8 cellular contexts compared by ENCODE assay signal in the genomic region with DNA sequence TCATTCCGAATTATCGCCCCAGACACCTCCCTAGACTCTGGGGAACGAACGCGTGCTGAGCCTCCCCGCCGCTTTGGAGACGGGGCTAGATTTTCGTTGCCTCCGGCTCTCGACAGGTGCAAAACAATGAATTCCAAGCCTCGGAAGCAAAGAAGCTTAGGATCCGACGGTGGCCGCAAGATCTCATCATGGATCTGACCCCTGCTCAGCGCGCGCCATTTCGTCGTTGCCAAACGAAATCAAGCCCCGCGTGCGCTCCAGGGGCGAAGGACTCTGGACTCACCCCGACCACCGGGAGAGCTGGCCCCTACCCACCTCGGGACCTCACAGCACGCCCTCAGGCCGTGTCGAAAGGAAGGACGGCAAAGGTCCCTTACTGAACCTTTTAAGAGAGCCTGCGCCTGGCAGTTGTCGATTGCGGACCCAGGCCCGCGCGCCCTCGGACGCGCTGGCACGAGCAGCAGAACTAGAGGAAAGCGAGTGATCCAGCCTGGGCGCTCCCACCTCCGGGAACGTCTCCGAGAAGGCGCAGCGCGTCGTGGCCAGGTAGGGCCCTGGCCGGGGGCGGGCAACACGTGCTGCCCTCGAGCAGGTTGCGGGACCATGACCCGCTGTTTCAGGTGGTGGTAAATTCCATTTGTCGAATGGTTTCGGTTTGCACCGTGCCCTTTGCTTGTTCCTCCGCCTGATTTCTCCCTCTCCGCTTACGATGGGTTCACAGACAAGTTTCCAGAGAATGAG. TPM values are rescaled to one million over a fixed set of nuclear protein-coding genes. Genes with fewer than 3 reads are reported as not detected.
DNase-seq lines count a peak whose midpoint lies in the region; ATAC-seq lines count a peak whose summit lies in the region.

No MANE protein-coding gene starts in this region.

- H3K9me3 Mint-ChIP-seq in activated CD4-positive, alpha-beta T cell treated with anti-CD3 and anti-CD28 coated beads, Interleukin-2, amount 10 ng/mL, durations not matched to agents 24 days and 14 days, result no peaks in the 10 kb centered on the region

- ATAC-seq in T-helper 17 cell (no peak), GM18873 (IDR thresholded peaks at IDR 0.05; ENCODE audit: low FRiP score, unreplicated experiment) (no peak)

- no peaks in the 10 kb centered on the region for H3K27me3 Mint-ChIP-seq in activated CD4-positive, alpha-beta T cell treated with anti-CD3 and anti-CD28 coated beads, Interleukin-2, amount 10 ng/mL, durations not matched to agents 24 days and 14 days
- no peaks in the 10 kb centered on the region for H3K27me3 Mint-ChIP-seq in T-helper 17 cell

- H3K27me3 ChIP-seq in iPS-15b (ENCODE audit: control insufficient read depth, insufficient read depth, low read length) (peaks cover 80% of the 10 kb centered on the region), skeletal muscle tissue (ENCODE audit: control insufficient read depth in 3 of 3, insufficient read depth in 3 of 3, low read length in 3 of 3) (peaks cover 73 to 89% (median 81%) of the 10 kb centered on the region in 3 donors)

- H3K4me3 ChIP-seq in iPS-15b (ENCODE audit: low read depth, low read length) (peak overlapping the region; percentile 59), skeletal muscle tissue (ENCODE audit: low read length in 3 of 3) (peak overlapping the region in 2 of 3 donors; percentile 12 to 49)

- no peak for DNase-seq in activated CD4-positive, alpha-beta T cell treated with anti-CD3 and anti-CD28 coated beads, Interleukin-2, amount 10 ng/mL, durations not matched to agents 24 days and 14 days
- no peak for DNase-seq in activated CD4-positive, alpha-beta T cell treated with anti-CD3 and anti-CD28 coated beads, Interleukin-2, amount 50 U/mL, for 48 hours
- DNase-seq in T-helper 17 cell, result no peak
- no peak for DNase-seq in AML-193 (lab: John Stamatoyannopoulos, UW)
- no peak for DNase-seq in HK-2 (ENCODE audit: unreplicated experiment)

- intact Hi-C loops in activated CD4-positive, alpha-beta T cell treated with anti-CD3 and anti-CD28 coated beads, Interleukin-2, amount 10 ng/mL, durations not matched to agents 24 days and 14 days (cut with micrococcal nuclease), result loop anchor here (2.0 kb wide), 1 partner anchor 169 kb away; no protein-coding TSS in a partner anchor

- H3K36me3 Mint-ChIP-seq in activated CD4-positive, alpha-beta T cell treated with anti-CD3 and anti-CD28 coated beads, Interleukin-2, amount 10 ng/mL, durations not matched to agents 24 days and 14 days (ENCODE audit: low read depth), result peaks cover 54% of the 10 kb centered on the region
- H3K36me3 Mint-ChIP-seq in T-helper 17 cell (ENCODE audit: low read depth), result peaks cover 2% of the 10 kb centered on the region

- H3K9ac ChIP-seq in iPS-15b (ENCODE audit: low read depth, low read length) (peak overlapping the region; percentile 54), skeletal muscle tissue (ENCODE audit: low read depth in 1 of 3, low read length in 3 of 3) (no peak overlapping the region)

- H3K36me3 ChIP-seq in iPS-15b (ENCODE audit: control insufficient read depth, insufficient read depth, low read length) (no peaks in the 10 kb centered on the region), skeletal muscle tissue (ENCODE audit: control insufficient read depth in 3 of 3, insufficient read depth in 3 of 3, low read length in 3 of 3) (no peaks in the 10 kb centered on the region)

- peak overlapping the region; percentile 85 for H3K4me3 Mint-ChIP-seq in activated CD4-positive, alpha-beta T cell treated with anti-CD3 and anti-CD28 coated beads, Interleukin-2, amount 10 ng/mL, durations not matched to agents 24 days and 14 days
- H3K4me3 Mint-ChIP-seq in T-helper 17 cell, result peak overlapping the region; percentile 15

- no peak overlapping the region for H3K27ac ChIP-seq in skeletal muscle tissue (ENCODE audit: low read depth, low read length)

- H3K4me1 Mint-ChIP-seq in activated CD4-positive, alpha-beta T cell treated with anti-CD3 and anti-CD28 coated beads, Interleukin-2, amount 10 ng/mL, durations not matched to agents 24 days and 14 days, result peaks cover 66% of the 10 kb centered on the region
- peaks cover 25% of the 10 kb centered on the region for H3K4me1 Mint-ChIP-seq in T-helper 17 cell

- H3K4me1 ChIP-seq in iPS-15b (ENCODE audit: control insufficient read depth, insufficient read depth, low read length) (peaks cover 22% of the 10 kb centered on the region), skeletal muscle tissue (ENCODE audit: control insufficient read depth in 3 of 3, insufficient read depth in 3 of 3, low read length in 3 of 3) (peaks cover 8 to 18% (median 9%) of the 10 kb centered on the region in 3 donors)

- H3K27ac Mint-ChIP-seq in activated CD4-positive, alpha-beta T cell treated with anti-CD3 and anti-CD28 coated beads, Interleukin-2, amount 10 ng/mL, durations not matched to agents 24 days and 14 days, result peak overlapping the region; percentile 71
- peak overlapping the region; percentile 37 for H3K27ac Mint-ChIP-seq in T-helper 17 cell

- H3K9me3 ChIP-seq in T-helper 17 cell (ENCODE audit: control insufficient read depth, low read length, poor library complexity, severe bottlenecking) (no peaks in the 10 kb centered on the region), iPS-15b (ENCODE audit: control insufficient read depth, insufficient read depth, low read length) (no peaks in the 10 kb centered on the region), skeletal muscle tissue (ENCODE audit: control insufficient read depth in 3 of 3, low read length in 3 of 3) (no peaks in the 10 kb centered on the region)

RNA-seq across cellular contexts. Expression of a gene that starts 1.6 kb away (rescaled TPM):
- total RNA-seq in activated CD4-positive, alpha-beta T cell treated with anti-CD3 and anti-CD28 coated beads, Interleukin-2, amount 10 ng/mL, durations not matched to agents 24 days and 14 days, result 110 and 112 TPM in 2 replicates
- total RNA-seq in T-helper 17 cell (100 to 1,000 TPM; 186 to 243 TPM), skeletal muscle tissue (under 0.01 TPM)

Comparison
In these comparisons a context has a peak if more than half of its experiments do, and no peak if none do; other contexts are left out.
1. RNA of a gene that starts 1.6 kb away (total RNA-seq): 186 to 243 TPM in T-helper 17 cell and 110 to 112 TPM in activated CD4-positive, alpha-beta T cell treated with anti-CD3 and anti-CD28 coated beads, Interleukin-2, amount 10 ng/mL, durations not matched to agents 24 days and 14 days; under 0.01 TPM in skeletal muscle tissue (single experiment); every median in the first group is over 100 times any median in the second.